Comparison of ENCODE assay signal across 9 cellular contexts in genomic region chr13:27043013-27043412, GRCh38.
DNase-seq lines count a peak whose midpoint lies in the region; TF ChIP-seq lines count a peak whose summit lies in the region.
"Had no signal": no experiment of that assay in that cellular context is flagged by ENCODE, and none has a peak within 500 bp of the region (broad histone marks: within the 10 kb centered on the region; RNA-seq: fewer than 3 reads in every experiment).

No MANE protein-coding gene starts in this region.

- no peaks in the 10 kb centered on the region for H3K9me3 Mint-ChIP-seq in HFFc6
- no peaks in the 10 kb centered on the region for H3K9me3 Mint-ChIP-seq in activated T-helper 1 cell treated with anti-CD3 and anti-CD28 coated beads, Interleukin-12 subunit alpha, Interleukin-12 subunit beta, Interleukin-2, Interleukin-4 antibody, amounts not matched to agents 30 ng/mL and 10 ng/mL and 1 ng/mL, durations not matched to agents 14 hours and 24 hours and 36 hours

- peak overlapping the region; percentile 92 for H3K27ac Mint-ChIP-seq in HFFc6
- H3K27ac Mint-ChIP-seq in activated T-helper 1 cell treated with anti-CD3 and anti-CD28 coated beads, Interleukin-12 subunit alpha, Interleukin-12 subunit beta, Interleukin-2, Interleukin-4 antibody, amounts not matched to agents 30 ng/mL and 10 ng/mL and 1 ng/mL, durations not matched to agents 14 hours and 24 hours and 36 hours, result peak overlapping the region; percentile 2

- H3K36me3 ChIP-seq in vagina (no peaks in the 10 kb centered on the region), spleen (no peaks in the 10 kb centered on the region)
- H3K36me3 ChIP-seq: ascending aorta had no signal

- H3K4me3 ChIP-seq in vagina (no peak overlapping the region), coronary artery (no peak overlapping the region), spleen (no peak overlapping the region)
- H3K4me3 ChIP-seq: ascending aorta had no signal

- H3K27ac ChIP-seq in vagina (peak overlapping the region; percentile 36), coronary artery (no peak overlapping the region), spleen (no peak overlapping the region)
- H3K27ac ChIP-seq: ascending aorta had no signal

- 44 to 67% (median 63%) methylated on average over 6 of the region's 6 CpGs for WGBS in spleen, 5 donors

- H3K4me3 Mint-ChIP-seq in HFFc6, result peak overlapping the region; percentile 72
- no peak overlapping the region for H3K4me3 Mint-ChIP-seq in activated T-helper 1 cell treated with anti-CD3 and anti-CD28 coated beads, Interleukin-12 subunit alpha, Interleukin-12 subunit beta, Interleukin-2, Interleukin-4 antibody, amounts not matched to agents 30 ng/mL and 10 ng/mL and 1 ng/mL, durations not matched to agents 14 hours and 24 hours and 36 hours

- peak; percentile 93 for DNase-seq in AG08396 (ENCODE audit: low spot score)
- peak; percentile 97 for DNase-seq in HFFc6
- no peak for DNase-seq in activated T-helper 1 cell treated with anti-CD3 and anti-CD28 coated beads, Interleukin-12 subunit alpha, Interleukin-12 subunit beta, Interleukin-2, Interleukin-4 antibody, amounts not matched to agents 30 ng/mL and 10 ng/mL and 1 ng/mL, durations not matched to agents 14 hours and 24 hours and 36 hours (ENCODE audit: low spot score)
- DNase-seq in hypothalamus (lab: John Stamatoyannopoulos, UW), result peak in 36 of 51 donors; percentile 9 to 81 (median 50)
- no peak for DNase-seq in vagina (ENCODE audit: extremely low spot score in 2 of 2)
- DNase-seq in NCI-H1105 treated with DMSO at 0.1 percent for 48 hours (lab: John Stamatoyannopoulos, UW), result no peak
- no peak for DNase-seq in coronary artery (ENCODE audit: low spot score)
- no peak for DNase-seq in spleen

- intact Hi-C loops in activated T-helper 1 cell treated with anti-CD3 and anti-CD28 coated beads, Interleukin-12 subunit alpha, Interleukin-12 subunit beta, Interleukin-2, Interleukin-4 antibody, amounts not matched to agents 30 ng/mL and 10 ng/mL and 1 ng/mL, durations not matched to agents 14 hours and 24 hours and 36 hours (cut with micrococcal nuclease), result no loop called here
- intact Hi-C loops in vagina (cut with DNase I) (no loop called here), spleen (cut with DNase I; ENCODE audit: low total_unique reads) (no loop called here)

- H3K27me3 ChIP-seq in vagina (no peaks in the 10 kb centered on the region), spleen (replicated peaks in 1 of 7) (peaks cover 0 to 4% (median 0%) of the 10 kb centered on the region in 7 donors)
- H3K27me3 ChIP-seq: ascending aorta had no signal

- H3K9me3 ChIP-seq in vagina, result no peaks in the 10 kb centered on the region
- no peaks in the 10 kb centered on the region for H3K9me3 ChIP-seq in spleen
- H3K9me3 ChIP-seq: ascending aorta had no signal

- H3K4me1 ChIP-seq in vagina, result no peaks in the 10 kb centered on the region
- H3K4me1 ChIP-seq in spleen, result peaks cover 0 to 12% (median 0%) of the 10 kb centered on the region in 6 donors
- H3K4me1 ChIP-seq: ascending aorta had no signal

- peaks cover 46% of the 10 kb centered on the region for H3K4me1 Mint-ChIP-seq in HFFc6 (ENCODE audit: low read depth)
- peaks cover 39% of the 10 kb centered on the region for H3K4me1 Mint-ChIP-seq in activated T-helper 1 cell treated with anti-CD3 and anti-CD28 coated beads, Interleukin-12 subunit alpha, Interleukin-12 subunit beta, Interleukin-2, Interleukin-4 antibody, amounts not matched to agents 30 ng/mL and 10 ng/mL and 1 ng/mL, durations not matched to agents 14 hours and 24 hours and 36 hours (ENCODE audit: low read depth)

- H3K27me3 Mint-ChIP-seq in HFFc6 (ENCODE audit: insufficient read depth), result no peaks in the 10 kb centered on the region; the same call in 1 of the 2 replicates
- H3K27me3 Mint-ChIP-seq in activated T-helper 1 cell treated with anti-CD3 and anti-CD28 coated beads, Interleukin-12 subunit alpha, Interleukin-12 subunit beta, Interleukin-2, Interleukin-4 antibody, amounts not matched to agents 30 ng/mL and 10 ng/mL and 1 ng/mL, durations not matched to agents 14 hours and 24 hours and 36 hours (ENCODE audit: insufficient read depth), result no peaks in the 10 kb centered on the region

- no peaks in the 10 kb centered on the region for H3K36me3 Mint-ChIP-seq in HFFc6 (ENCODE audit: low read depth)
- H3K36me3 Mint-ChIP-seq in activated T-helper 1 cell treated with anti-CD3 and anti-CD28 coated beads, Interleukin-12 subunit alpha, Interleukin-12 subunit beta, Interleukin-2, Interleukin-4 antibody, amounts not matched to agents 30 ng/mL and 10 ng/mL and 1 ng/mL, durations not matched to agents 14 hours and 24 hours and 36 hours (ENCODE audit: low read depth), result peaks cover 4% of the 10 kb centered on the region

- TF ChIP-seq POLR2A in vagina (IDR thresholded peaks at IDR 0.05) (no peak), spleen (IDR thresholded peaks at IDR 0.05) (no peak)

- TF ChIP-seq CTCF in HFFc6 (IDR thresholded peaks at IDR 0.05) (no peak), vagina (IDR thresholded peaks at IDR 0.05) (no peak), coronary artery (IDR thresholded peaks at IDR 0.05) (no peak), spleen (IDR thresholded peaks at IDR 0.05 in 8 of 11, conservative IDR thresholded peaks at IDR 0.05 in 3 of 11) (no peak)

Comparison
In these comparisons a context has a peak if more than half of its experiments do, and no peak if none do; other contexts are left out.
1. DNase-seq: peak in AG08396 (single experiment), HFFc6 (single experiment) and hypothalamus (36 of 51); none in activated T-helper 1 cell treated with anti-CD3 and anti-CD28 coated beads, Interleukin-12 subunit alpha, Interleukin-12 subunit beta, Interleukin-2, Interleukin-4 antibody, amounts not matched to agents 30 ng/mL and 10 ng/mL and 1 ng/mL, durations not matched to agents 14 hours and 24 hours and 36 hours (single experiment), vagina (0 of 2), NCI-H1105 treated with DMSO at 0.1 percent for 48 hours (single experiment), coronary artery (single experiment) and spleen (single experiment).